ENCODE assay signal across 8 cellular contexts in genomic region chr1:201506573-201507567, GRCh38. TPM values are rescaled to one million over a fixed set of nuclear protein-coding genes. Genes with fewer than 3 reads are reported as not detected.
DNase-seq lines count a peak whose midpoint lies in the region; ATAC-seq and TF ChIP-seq lines count a peak whose summit lies in the region.

TSS of gene CSRP1 (minus strand) at chr1:201507123. CDS start at chr1:201496303, 10,820 bp downstream.

- H3K79me1 ChIP-seq in trophoblast cell (ENCODE audit: low read length): peaks cover 62% of the 10 kb centered on the region

- no peaks in the 10 kb centered on the region for H3K27me3 ChIP-seq in trophoblast cell (ENCODE audit: insufficient read depth, low read length)
- no peaks in the 10 kb centered on the region for H3K27me3 ChIP-seq in tibial nerve

- H3K36me3 Mint-ChIP-seq in activated naive CD4-positive, alpha-beta T cell treated with anti-CD3 and anti-CD28 coated beads, Interleukin-2, amount 50 U/mL, for 24 hours: no peaks in the 10 kb centered on the region

- H3K14ac ChIP-seq in trophoblast cell (ENCODE audit: low read length): peak within 1 kb of the TSS; percentile 98

- peaks cover 33% of the 10 kb centered on the region for H3K79me2 ChIP-seq in trophoblast cell (ENCODE audit: control insufficient read depth, insufficient read depth, low read length, poor library complexity)

- H2BK120ac ChIP-seq in trophoblast cell (ENCODE audit: insufficient read depth, low read length, poor library complexity): peak within 1 kb of the TSS; percentile 95

- H3K36me3 ChIP-seq in trophoblast cell (ENCODE audit: control insufficient read depth in 1 of 2, insufficient read depth in 2 of 2, low read length in 2 of 2): peaks cover 0 to 7% of the 10 kb centered on the region in 2 experiments
- H3K36me3 ChIP-seq in tibial nerve: no peaks in the 10 kb centered on the region

- peak within 1 kb of the TSS; percentile 20 for H2AFZ ChIP-seq in trophoblast cell (ENCODE audit: insufficient read depth, low read length, poor library complexity)

- H3K4me3 ChIP-seq in LNCaP clone FGC (ENCODE audit: low read depth, low read length) (peak within 1 kb of the TSS; percentile 81), trophoblast cell (ENCODE audit: low read depth, low read length) (peak within 1 kb of the TSS; percentile 80), tibial nerve (peak within 1 kb of the TSS; percentile 58 to 87 (median 64))

- H3K27ac ChIP-seq in trophoblast cell (ENCODE audit: low read depth, low read length) (peak within 1 kb of the TSS; percentile 84), tibial nerve (peak within 1 kb of the TSS; percentile 88 to 98 (median 92))

- H4K12ac ChIP-seq in trophoblast cell (ENCODE audit: low read depth, low read length): peak within 1 kb of the TSS; percentile 83

- H3K9me3 Mint-ChIP-seq in activated naive CD4-positive, alpha-beta T cell treated with anti-CD3 and anti-CD28 coated beads, Interleukin-2, amount 50 U/mL, for 24 hours: no peaks in the 10 kb centered on the region

- H3K4me1 ChIP-seq in trophoblast cell (ENCODE audit: control insufficient read depth in 1 of 2, insufficient read depth in 2 of 2, low read length in 2 of 2) (peaks cover 51 to 56% of the 10 kb centered on the region in 2 experiments), tibial nerve (peaks cover 0 to 69% (median 40%) of the 10 kb centered on the region in 4 donors)

- peak within 1 kb of the TSS; percentile 95 for H3K9ac ChIP-seq in trophoblast cell (ENCODE audit: low read length)

- peak within 1 kb of the TSS; percentile 87 for H3K27ac Mint-ChIP-seq in activated naive CD4-positive, alpha-beta T cell treated with anti-CD3 and anti-CD28 coated beads, Interleukin-2, amount 50 U/mL, for 24 hours

- H3K18ac ChIP-seq in trophoblast cell (ENCODE audit: low read length): peak within 1 kb of the TSS; percentile 99

- peak; percentile 88 to 90 for TF ChIP-seq POLR2A in tibial nerve (IDR thresholded peaks at IDR 0.05)

- H3K4me1 Mint-ChIP-seq in activated naive CD4-positive, alpha-beta T cell treated with anti-CD3 and anti-CD28 coated beads, Interleukin-2, amount 50 U/mL, for 24 hours: peaks cover 39% of the 10 kb centered on the region

- peak within 1 kb of the TSS; percentile 85 for H3K4me2 ChIP-seq in trophoblast cell (ENCODE audit: low read length)

- peak within 1 kb of the TSS; percentile 92 for H2BK12ac ChIP-seq in trophoblast cell (ENCODE audit: low read length)

- DNase-seq in ELF-1 (ENCODE audit: low read depth, low spot score): peak; percentile 63
- DNase-seq in LNCaP clone FGC (ENCODE audit: low read depth): peak; percentile 62
- DNase-seq in Right ventricle myocardium inferior (ENCODE audit: missing footprints): peak; percentile 92
- peak; percentile 78 to 84 for DNase-seq in trophoblast cell
- DNase-seq in tibial nerve (ENCODE audit: low spot score in 2 of 2): peak; percentile 70 to 75

- peak within 1 kb of the TSS; percentile 94 for H4K91ac ChIP-seq in trophoblast cell (ENCODE audit: low read depth, low read length)

- TF ChIP-seq CTCF in LNCaP clone FGC (IDR thresholded peaks at IDR 0.05; ENCODE audit: control insufficient read depth, extremely low read depth, insufficient read depth) (peak; percentile 15; the same call in 1 of the 2 replicates), tibial nerve (IDR thresholded peaks at IDR 0.05) (peak in 2 of 5 experiments; percentile 50)

- TF ChIP-seq EP300 in tibial nerve (IDR thresholded peaks at IDR 0.05): peak in 1 of 2 donors; percentile 94

- H2BK5ac ChIP-seq in trophoblast cell (ENCODE audit: low read depth, low read length, poor library complexity): peak within 1 kb of the TSS; percentile 97

- WGBS in trophoblast cell (ENCODE audit: extremely low coverage, insufficient coverage, insufficient read length): no CpG with 5 or more reads among the region's 81 CpGs
- 6 to 9% methylated on average over 29 to 30 of the region's 81 CpGs for WGBS in tibial nerve, 2 donors

- H3K9me3 ChIP-seq in trophoblast cell (ENCODE audit: insufficient read depth, low read depth, low read length) (no peaks in the 10 kb centered on the region), tibial nerve (no peaks in the 10 kb centered on the region)

- intact Hi-C loops in Right ventricle myocardium inferior (cut with DNase I): no loop called here

- H3K23ac ChIP-seq in trophoblast cell (ENCODE audit: low read length): no peak within 1 kb of the TSS

- peak within 1 kb of the TSS; percentile 92 for H3K4me3 Mint-ChIP-seq in activated naive CD4-positive, alpha-beta T cell treated with anti-CD3 and anti-CD28 coated beads, Interleukin-2, amount 50 U/mL, for 24 hours

- H4K8ac ChIP-seq in trophoblast cell (ENCODE audit: low read depth, low read length): peak within 1 kb of the TSS; percentile 93

- peak; percentile 92 for ATAC-seq in GM21825 (IDR thresholded peaks at IDR 0.05; ENCODE audit: unreplicated experiment)
- peak; percentile 68 for ATAC-seq in SK-N-SH treated with all-trans-retinoic acid at 6 μM for 48 hours
- ATAC-seq in Right ventricle myocardium inferior: peak; percentile 94

- H3K4ac ChIP-seq in trophoblast cell (ENCODE audit: low read depth, low read length): peak within 1 kb of the TSS; percentile 93

- no peaks in the 10 kb centered on the region for H3K27me3 Mint-ChIP-seq in activated naive CD4-positive, alpha-beta T cell treated with anti-CD3 and anti-CD28 coated beads, Interleukin-2, amount 50 U/mL, for 24 hours

- peak within 1 kb of the TSS; percentile 96 for H2AK5ac ChIP-seq in trophoblast cell (ENCODE audit: low read length)

TF ChIP-seq in SK-N-SH treated with all-trans-retinoic acid at 6 μM for 48 hours, 23 proteins besides CTCF, POLR2A, EP300 and RAD21:
- no peak for TF ChIP-seq RARB (CRISPR knock-in tag; IDR thresholded peaks at IDR 0.05)
- TF ChIP-seq ZC3H10 (CRISPR knock-in tag; IDR thresholded peaks at IDR 0.05): peak; percentile 44
- 0 out of 2 replicates have a peak, but pooled peaks have one; percentile 32 for TF ChIP-seq ZFP3 (CRISPR knock-in tag; IDR thresholded peaks at IDR 0.05)
- TF ChIP-seq PPARA (CRISPR knock-in tag; IDR thresholded peaks at IDR 0.05; ENCODE audit: borderline replicate concordance): no peak
- no peak for TF ChIP-seq ISL1 (CRISPR knock-in tag; IDR thresholded peaks at IDR 0.05)
- no peak for TF ChIP-seq CSDC2 (CRISPR knock-in tag; IDR thresholded peaks at IDR 0.05)
- TF ChIP-seq ESRRG (CRISPR knock-in tag; IDR thresholded peaks at IDR 0.05): no peak
TF ChIP-seq in SK-N-SH treated with all-trans-retinoic acid at 6 μM for 48 hours: peak in this region for 2.

RNA-seq across cellular contexts. Expression of gene CSRP1, which starts in this region (rescaled TPM):
- 64.6 TPM for total RNA-seq in Right ventricle myocardium inferior
- 326 and 348 TPM in 2 replicates for polyA plus RNA-seq in trophoblast cell (2013)
- 1,000 to 10,000 TPM in 3 of 4 donors, 100 to 1,000 TPM in 1; 548 to 1,751 (median 1,444) TPM for total RNA-seq in tibial nerve

Comparison
In these comparisons a context has a peak if more than half of its experiments do, and no peak if none do; other contexts are left out.
1. Peak in every context shown above with its lines: DNase-seq, ATAC-seq, H3K4me3 ChIP-seq and H3K27ac ChIP-seq.